In the genomic region with DNA sequence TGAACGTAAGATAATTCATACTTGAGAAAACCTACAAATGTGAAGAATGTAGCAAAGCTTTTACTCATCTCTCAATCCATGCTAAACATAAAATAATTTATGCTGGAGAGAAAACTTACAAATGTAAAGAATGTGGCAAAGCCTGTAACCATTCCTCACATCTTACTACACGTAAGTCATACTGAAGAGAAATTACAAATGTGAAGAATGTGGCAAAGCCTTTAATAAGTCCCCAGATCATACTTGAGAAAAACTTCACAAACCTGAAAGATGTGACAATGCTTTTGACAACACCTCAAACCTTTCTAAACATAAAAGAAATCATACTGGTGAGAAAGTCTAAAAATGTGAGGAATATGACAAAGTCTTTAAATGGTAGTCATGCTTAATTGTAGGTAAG, we compare ENCODE assay signal across 19 cellular contexts.
"Had no signal": no experiment of that assay in that cellular context is flagged by ENCODE, and none has a peak within 500 bp of the region (broad histone marks: within the 10 kb centered on the region; RNA-seq: fewer than 3 reads in every experiment).

No MANE protein-coding gene starts in this region.

- H3K27ac ChIP-seq: coronary artery, dorsolateral prefrontal cortex, esophagus muscularis mucosa, foreskin keratinocyte, gastroesophageal sphincter, heart right ventricle, left lung had no signal

- ATAC-seq: foreskin keratinocyte, gastroesophageal sphincter, heart right ventricle, left cardiac atrium, left lung, left ventricle myocardium superior had no signal

- H3K9me3 ChIP-seq: esophagus muscularis mucosa, gastroesophageal sphincter had no signal

- H3K27me3 ChIP-seq: dorsolateral prefrontal cortex, esophagus muscularis mucosa, foreskin keratinocyte, gastroesophageal sphincter, heart right ventricle, left lung had no signal

- H3K4me3 ChIP-seq: coronary artery, dorsolateral prefrontal cortex, esophagus muscularis mucosa, gastroesophageal sphincter, heart right ventricle, left lung, lung had no signal

- H3K36me3 ChIP-seq: esophagus muscularis mucosa, gastroesophageal sphincter, heart right ventricle, left lung had no signal

- H3K4me1 ChIP-seq: esophagus muscularis mucosa, foreskin keratinocyte, gastroesophageal sphincter, heart right ventricle, left lung had no signal

- DNase-seq: dermis blood vessel endothelial cell; dorsolateral prefrontal cortex; effector CD4-positive, alpha-beta T cell; effector memory CD4-positive, alpha-beta T cell; foreskin keratinocyte; glutamatergic neuron; head of caudate nucleus; heart right ventricle; hippocampal formation; left cardiac atrium; left lung; left ventricle myocardium superior; mammary epithelial cell; mesendoderm; midbrain had no signal
